In the genomic region with DNA sequence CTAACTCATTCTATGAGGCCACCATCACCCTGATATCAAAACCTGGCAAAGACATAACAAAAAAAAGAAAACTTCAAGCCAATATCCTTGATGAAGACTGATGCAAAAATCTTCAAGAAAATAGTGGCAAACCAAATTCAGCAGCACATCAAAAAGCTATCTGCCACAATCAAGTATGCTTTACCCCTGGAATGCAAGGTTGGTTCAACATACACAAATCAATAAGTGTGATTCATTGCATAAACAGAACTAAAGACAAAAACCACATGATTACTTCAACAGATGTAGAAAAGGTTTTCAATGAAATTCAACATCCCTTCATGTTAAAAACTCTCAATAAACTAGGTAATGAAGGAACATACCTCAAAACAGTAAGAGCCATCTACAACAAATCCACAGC, we compare ENCODE assay signal across 7 cellular contexts.
"Had no signal": no experiment of that assay in that cellular context is flagged by ENCODE, and none has a peak within 500 bp of the region (broad histone marks: within the 10 kb centered on the region; RNA-seq: fewer than 3 reads in every experiment).

No MANE protein-coding gene starts in this region.

- FAIRE-seq: HTR-8/SVneo had no signal

- H3K4me1 Mint-ChIP-seq: IgD-negative memory B cell had no signal

- DNase-seq: GM23248, GOT3, H7, HCEC 1CT, KG1 had no signal

- H3K27ac Mint-ChIP-seq: IgD-negative memory B cell had no signal

- H3K27me3 Mint-ChIP-seq: IgD-negative memory B cell had no signal

- H3K4me3 ChIP-seq: GM23248 had no signal

- H3K27ac ChIP-seq: GM23248 had no signal

- H2AFZ ChIP-seq: GM23248 had no signal

- H3K9ac ChIP-seq: GM23248 had no signal
